Comparison of ENCODE assay signal across 12 cellular contexts in genomic region chr6:72560721-72561593, GRCh38.
A peak's percentile ranks its signal among the peaks of the same experiment; 100 is the strongest.
DNase-seq lines count a peak whose midpoint lies in the region; ATAC-seq and TF ChIP-seq lines count a peak whose summit lies in the region.
"Had no signal": no experiment of that assay in that cellular context is flagged by ENCODE, and none has a peak within 500 bp of the region (broad histone marks: within the 10 kb centered on the region; RNA-seq: fewer than 3 reads in every experiment).

No MANE protein-coding gene starts in this region.

- H3K4me1 ChIP-seq in Karpas-422 (ENCODE audit: low read length), result no peaks in the 10 kb centered on the region
- no peaks in the 10 kb centered on the region for H3K4me1 ChIP-seq in neuronal stem cell (ENCODE audit: control insufficient read depth in 2 of 2, insufficient read depth in 1 of 2, low read depth in 1 of 2, low read length in 2 of 2)
- H3K4me1 ChIP-seq: stomach had no signal

- H3K9me2 ChIP-seq in Karpas-422 (replicated peaks; ENCODE audit: insufficient read depth, low read length), result no peaks in the 10 kb centered on the region

- no peak overlapping the region for H4K8ac ChIP-seq in neuronal stem cell (ENCODE audit: low read depth, low read length)

- H3K18ac ChIP-seq in neuronal stem cell (ENCODE audit: low read length), result no peak overlapping the region

- H3K79me2 ChIP-seq in Karpas-422 (ENCODE audit: low read length), result no peaks in the 10 kb centered on the region

- no peak overlapping the region for H2BK15ac ChIP-seq in neuronal stem cell (ENCODE audit: low read length)

- H4K20me1 ChIP-seq in Karpas-422 (ENCODE audit: insufficient read depth, low read depth, low read length), result no peaks in the 10 kb centered on the region

- DNase-seq in ELR (ENCODE audit: low read depth), result peak; percentile 8
- peak; percentile 45 for DNase-seq in Karpas-422
- DNase-seq in astrocyte of the spinal cord (ENCODE audit: low read depth, low spot score), result peak; percentile 37
- DNase-seq in neuronal stem cell (ENCODE audit: low spot score), result no peak
- no peak for DNase-seq in germinal center (ENCODE audit: low spot score)
- DNase-seq in NCI-H146 (lab: John Stamatoyannopoulos, UW), result no peak
- DNase-seq in stimulated activated naive CD8-positive, alpha-beta T cell treated with anti-CD3 and anti-CD28 coated beads, Interleukin-15, Interleukin-2, amounts not matched to agents 100 U/mL and 50 U/mL, for 24 hours, result no peak
- DNase-seq: DMS153; NCI-H1092 treated with DMSO at 0.1 percent for 48 hours; stimulated activated CD4-positive, alpha-beta T cell treated with anti-CD3 and anti-CD28 coated beads, Interleukin-4, amount 100 ng/mL, for 4 hours; stomach had no signal

- no peaks in the 10 kb centered on the region for H3K36me3 ChIP-seq in Karpas-422 (ENCODE audit: insufficient read depth, low read length)
- H3K36me3 ChIP-seq in neuronal stem cell (replicated peaks in 1 of 2; ENCODE audit: control insufficient read depth in 2 of 2, insufficient read depth in 2 of 2, low read length in 2 of 2), result no peaks in the 10 kb centered on the region
- H3K36me3 ChIP-seq: stomach had no signal

- H3K4me2 ChIP-seq in Karpas-422 (ENCODE audit: low read depth, low read length, poor library complexity, severe bottlenecking) (no peak overlapping the region), neuronal stem cell (ENCODE audit: insufficient read depth, low read length, poor library complexity, severe bottlenecking) (no peak overlapping the region)

- no peak overlapping the region for H3K14ac ChIP-seq in neuronal stem cell (ENCODE audit: low read length)

- H2AFZ ChIP-seq in Karpas-422 (ENCODE audit: low read length) (no peak overlapping the region), neuronal stem cell (ENCODE audit: low read length) (peak overlapping the region; percentile 1)

- no peak overlapping the region for H3K27ac ChIP-seq in Karpas-422 (ENCODE audit: low read length)
- H3K27ac ChIP-seq in neuronal stem cell (replicated peaks; ENCODE audit: low read length), result no peak overlapping the region
- H3K27ac ChIP-seq: stomach had no signal

- no peak overlapping the region for H3K23ac ChIP-seq in neuronal stem cell (ENCODE audit: low read depth, low read length, poor library complexity)

- H2BK120ac ChIP-seq in neuronal stem cell (ENCODE audit: low read depth, low read length), result no peak overlapping the region

- H3K27me3 ChIP-seq in Karpas-422 (ENCODE audit: low read length) (no peaks in the 10 kb centered on the region), neuronal stem cell (ENCODE audit: control insufficient read depth in 3 of 3, insufficient read depth in 3 of 3, low read depth in 1 of 3, low read length in 3 of 3) (no peaks in the 10 kb centered on the region)
- H3K27me3 ChIP-seq: stomach had no signal

- in situ Hi-C loops in astrocyte of the spinal cord (cut with HindIII; ENCODE audit: low sequenced_read_pairs), result no loop called here

- H2BK5ac ChIP-seq in neuronal stem cell (ENCODE audit: low read length), result no peak overlapping the region

- H3K9ac ChIP-seq in Karpas-422 (ENCODE audit: low read length), result no peak overlapping the region
- no peak overlapping the region for H3K9ac ChIP-seq in neuronal stem cell (ENCODE audit: low read depth, low read length, poor library complexity)

- peak; percentile 8 for TF ChIP-seq CTCF in astrocyte of the spinal cord (IDR thresholded peaks at IDR 0.05; ENCODE audit: low read depth, low read length)

- no peak overlapping the region for H4K91ac ChIP-seq in neuronal stem cell (ENCODE audit: low read depth, low read length, poor library complexity)

- no peak for ATAC-seq in GM18868 (IDR thresholded peaks at IDR 0.05; ENCODE audit: unreplicated experiment)
- ATAC-seq in stimulated activated naive CD8-positive, alpha-beta T cell treated with anti-CD3 and anti-CD28 coated beads, Interleukin-15, Interleukin-2, amounts not matched to agents 100 U/mL and 50 U/mL, for 24 hours, result no peak

- H2BK12ac ChIP-seq in neuronal stem cell (ENCODE audit: low read length), result no peak overlapping the region

- H3K4me3 ChIP-seq in Karpas-422 (ENCODE audit: low read length) (no peak overlapping the region), astrocyte of the spinal cord (ENCODE audit: low read depth, low read length) (no peak overlapping the region), neuronal stem cell (ENCODE audit: low read length in 2 of 2) (no peak overlapping the region)
- H3K4me3 ChIP-seq: stomach had no signal

- no peaks in the 10 kb centered on the region for H3K79me1 ChIP-seq in neuronal stem cell (ENCODE audit: low read depth, low read length)

- H3K4ac ChIP-seq in neuronal stem cell (ENCODE audit: low read length), result no peak overlapping the region

- H2AK5ac ChIP-seq in neuronal stem cell (ENCODE audit: low read depth, low read length), result no peak overlapping the region

- no CpG with 5 or more reads among the region's 9 CpGs for WGBS in neuronal stem cell (ENCODE audit: extremely low coverage in 2 of 2, insufficient read length in 2 of 2, insufficient replicate concordance in 1 of 2), 2 donors

- H3K9me3 ChIP-seq in Karpas-422 (ENCODE audit: low read length), result no peaks in the 10 kb centered on the region
- no peaks in the 10 kb centered on the region for H3K9me3 ChIP-seq in neuronal stem cell (replicated peaks in 1 of 2; ENCODE audit: control insufficient read depth in 2 of 2, insufficient read depth in 1 of 2, low read depth in 1 of 2, low read length in 2 of 2)
- H3K9me3 ChIP-seq: stomach had no signal

Comparison
In these comparisons a context has a peak if more than half of its experiments do, and no peak if none do; other contexts are left out.
1. DNase-seq: peak in ELR (single experiment), Karpas-422 (single experiment) and astrocyte of the spinal cord (single experiment); none in neuronal stem cell (single experiment), germinal center (single experiment), NCI-H146 (single experiment) and stimulated activated naive CD8-positive, alpha-beta T cell treated with anti-CD3 and anti-CD28 coated beads, Interleukin-15, Interleukin-2, amounts not matched to agents 100 U/mL and 50 U/mL, for 24 hours (single experiment).